Comparison of ENCODE assay signal across 8 cellular contexts in the genomic region with DNA sequence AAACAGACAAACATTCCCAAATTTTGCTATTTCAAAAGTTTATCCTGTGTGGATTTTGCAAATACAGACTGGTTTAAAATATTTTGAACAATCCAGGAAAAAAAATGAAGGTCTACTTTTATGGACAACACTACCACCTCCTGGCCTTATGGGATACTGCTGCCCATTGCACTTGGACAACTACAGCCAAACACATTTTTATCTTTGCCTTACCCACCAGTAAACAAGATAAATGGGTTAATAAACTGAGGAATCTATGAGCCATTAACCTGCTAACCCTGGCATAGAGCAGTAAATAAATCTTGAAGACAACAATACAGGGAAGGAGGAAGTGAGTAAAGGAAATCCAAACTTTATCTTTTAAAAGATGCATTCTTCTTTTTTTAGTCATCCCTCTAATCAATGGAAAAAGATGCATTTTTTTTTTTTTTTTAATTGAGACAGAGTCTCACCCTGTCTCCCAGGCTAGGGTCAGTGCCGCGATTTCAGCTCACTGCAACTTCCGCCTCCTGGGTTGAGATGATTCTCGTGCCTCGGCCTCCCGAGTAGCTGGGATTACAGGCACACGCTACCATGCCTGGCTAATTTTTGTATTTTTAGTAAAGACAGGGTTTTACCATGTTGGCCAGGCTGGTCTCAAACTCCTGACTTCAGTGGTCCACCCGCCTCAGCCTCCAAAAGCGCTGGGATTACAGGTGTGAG. TPM values are rescaled to one million over a fixed set of nuclear protein-coding genes. Genes with fewer than 3 reads are reported as not detected.
A peak's percentile ranks its signal among the peaks of the same experiment; 100 is the strongest.
DNase-seq lines count a peak whose midpoint lies in the region; ATAC-seq and TF ChIP-seq lines count a peak whose summit lies in the region.

No MANE protein-coding gene starts in this region.

- in situ Hi-C loops in brain microvascular endothelial cell (cut with HindIII; ENCODE audit: low pct_ligation_motif_present, low sequenced_read_pairs) = no loop called here

- peak; percentile 42 for ATAC-seq in left lung

- TF ChIP-seq CTCF in brain microvascular endothelial cell (IDR thresholded peaks at IDR 0.05; ENCODE audit: low read depth, low read length, missing control alignments) = peak; percentile 86
- TF ChIP-seq CTCF in left lung (IDR thresholded peaks at IDR 0.05) = peak; percentile 91 to 92
- TF ChIP-seq CTCF in testis (IDR thresholded peaks at IDR 0.05) = peak; percentile 83 to 94 (median 90)

- intact Hi-C loops in left lung (cut with DNase I) = loop anchor here (5.0 to 10.0 kb wide), 2 partner anchors 268 to 275 kb away; no protein-coding TSS in a partner anchor
- intact Hi-C loops in testis (cut with DNase I; ENCODE audit: low total_unique reads) = loop anchor here (5.0 to 10.0 kb wide), 3 partner anchors 268 to 375 kb away; a partner anchor contains a TSS

- no peaks in the 10 kb centered on the region for H3K27me3 ChIP-seq in brain microvascular endothelial cell (replicated peaks)
- peaks cover 0 to 22% of the 10 kb centered on the region in 2 donors for H3K27me3 ChIP-seq in left lung
- no peaks in the 10 kb centered on the region for H3K27me3 ChIP-seq in testis

- H3K36me3 ChIP-seq in brain microvascular endothelial cell (replicated peaks) (no peaks in the 10 kb centered on the region), left lung (no peaks in the 10 kb centered on the region), testis (ENCODE audit: low read depth, missing control alignments) (no peaks in the 10 kb centered on the region)

- TF ChIP-seq POLR2A in testis (IDR thresholded peaks at IDR 0.05) = no peak

- H3K9me3 ChIP-seq in left lung (no peaks in the 10 kb centered on the region), testis (no peaks in the 10 kb centered on the region)

- DNase-seq in NCI-H2081 (lab: John Stamatoyannopoulos, UW) (peak; percentile 9 to 41), NCI-H2081 treated with DMSO at 0.1 percent for 48 hours (lab: John Stamatoyannopoulos, UW) (no peak), SHP77 treated with DMSO at 0.1 percent for 48 hours (lab: John Stamatoyannopoulos, UW) (peak; percentile 29), brain microvascular endothelial cell (peak; percentile 47), left lung (no peak), testis (peak; percentile 55)
- DNase-seq in Jurkat, Clone E6-1 (ENCODE audit: low read depth, low spot score) = peak; percentile 45
- DNase-seq in activated CD4-positive, CD25-positive, alpha-beta regulatory T cell (lab: John Stamatoyannopoulos, UW) = no peak

- H3K4me1 ChIP-seq in left lung = peaks cover 9 to 32% of the 10 kb centered on the region in 2 donors
- H3K4me1 ChIP-seq in testis = peaks cover 13% of the 10 kb centered on the region

- WGBS in testis, 2 donors = 79 to 88% methylated on average over 9 of the region's 9 CpGs

- H3K4me3 ChIP-seq in Jurkat, Clone E6-1 (ENCODE audit: low read length) = no peak overlapping the region
- no peak overlapping the region for H3K4me3 ChIP-seq in brain microvascular endothelial cell (ENCODE audit: low read depth, low read length)
- no peak overlapping the region for H3K4me3 ChIP-seq in left lung
- H3K4me3 ChIP-seq in testis = no peak overlapping the region

- H3K27ac ChIP-seq in brain microvascular endothelial cell = no peak overlapping the region
- H3K27ac ChIP-seq in left lung = no peak overlapping the region
- H3K27ac ChIP-seq in testis = no peak overlapping the region

RNA-seq across cellular contexts. Expression of a gene that starts 2.1 kb away (rescaled TPM):
- polyA plus RNA-seq in Jurkat, Clone E6-1 (2012; ENCODE audit: insufficient read depth, insufficient read length) = 3.3 TPM
- total RNA-seq in left lung = 10 to 100 TPM; 43.8 to 50.4 TPM
- 10 to 100 TPM; 46.8 to 67.6 TPM for total RNA-seq in testis
- 83.5 TPM for polyA plus RNA-seq in testis (ENCODE audit: insufficient read depth, low read depth, low replicate concordance)

RNA-seq across cellular contexts. Expression of a gene that starts 42.5 kb away (rescaled TPM):
- 22.1 TPM for polyA plus RNA-seq in Jurkat, Clone E6-1 (2012; ENCODE audit: insufficient read depth, insufficient read length)
- total RNA-seq in left lung (1 to 10 TPM; 5.2 TPM), testis (10 to 100 TPM; 26.7 to 48.6 TPM)
- polyA plus RNA-seq in testis (ENCODE audit: insufficient read depth, low read depth, low replicate concordance) = 44.5 TPM

RNA-seq across cellular contexts. Expression of a gene that starts 42.8 kb away (rescaled TPM):
- polyA plus RNA-seq in Jurkat, Clone E6-1 (2012; ENCODE audit: insufficient read depth, insufficient read length) = 115 TPM
- total RNA-seq in left lung = 10 to 100 TPM; 63.0 to 69.5 TPM
- total RNA-seq in testis = 100 to 1,000 TPM; 114 to 132 TPM
- 257 TPM for polyA plus RNA-seq in testis (ENCODE audit: insufficient read depth, low read depth, low replicate concordance)

Comparison
In these comparisons a context has a peak if more than half of its experiments do, and no peak if none do; other contexts are left out.
1. DNase-seq: peak in NCI-H2081 (2 of 2), Jurkat, Clone E6-1 (single experiment), SHP77 treated with DMSO at 0.1 percent for 48 hours (single experiment), brain microvascular endothelial cell (single experiment) and testis (single experiment); none in NCI-H2081 treated with DMSO at 0.1 percent for 48 hours (single experiment), left lung (0 of 2) and activated CD4-positive, CD25-positive, alpha-beta regulatory T cell (0 of 4).
2. RNA of a gene that starts 42.5 kb away (total RNA-seq): 26.7 to 48.6 TPM in testis; 5.2 TPM in left lung; every median in the first group is over 4 times any median in the second.
3. Peak in every context shown above with its lines, with median percentiles within 50 percentile points of each other: CTCF ChIP-seq.